ENCODE assay signal across 6 cellular contexts in the genomic region with DNA sequence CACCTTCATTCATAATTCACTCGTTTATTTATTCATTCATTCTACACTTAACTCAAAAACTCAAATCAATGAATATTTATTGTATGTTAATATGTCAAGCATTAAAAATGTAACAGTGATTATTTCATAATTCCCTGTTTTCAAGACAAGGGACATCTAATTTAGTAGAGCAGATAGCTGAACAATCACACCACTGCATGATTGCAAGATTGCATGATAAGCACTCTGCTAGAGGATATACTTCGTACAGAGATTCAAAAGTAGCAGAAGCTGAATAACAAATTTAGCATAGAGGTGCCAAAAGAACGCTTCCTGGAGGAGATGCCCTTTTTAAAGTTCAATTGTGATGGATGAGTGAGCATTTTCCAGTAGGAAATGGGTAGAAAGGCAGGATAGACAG.
"Had no signal": no experiment of that assay in that cellular context is flagged by ENCODE, and none has a peak within 500 bp of the region (broad histone marks: within the 10 kb centered on the region; RNA-seq: fewer than 3 reads in every experiment).

No MANE protein-coding gene starts in this region.

- H3K4me3 ChIP-seq: K562 had no signal

- DNase-seq: IMR-90, KBM-7 had no signal

- H3K4me3 Mint-ChIP-seq: IgD-negative memory B cell had no signal

- H3K4me1 Mint-ChIP-seq: IgD-negative memory B cell had no signal

- ATAC-seq: HepG2, K562 had no signal

- H3K27ac Mint-ChIP-seq: IgD-negative memory B cell had no signal

- H3K36me3 Mint-ChIP-seq: IgD-negative memory B cell had no signal

- H3K27ac ChIP-seq: HL-60 had no signal
